36 cellular contexts compared by ENCODE assay signal in the genomic region with DNA sequence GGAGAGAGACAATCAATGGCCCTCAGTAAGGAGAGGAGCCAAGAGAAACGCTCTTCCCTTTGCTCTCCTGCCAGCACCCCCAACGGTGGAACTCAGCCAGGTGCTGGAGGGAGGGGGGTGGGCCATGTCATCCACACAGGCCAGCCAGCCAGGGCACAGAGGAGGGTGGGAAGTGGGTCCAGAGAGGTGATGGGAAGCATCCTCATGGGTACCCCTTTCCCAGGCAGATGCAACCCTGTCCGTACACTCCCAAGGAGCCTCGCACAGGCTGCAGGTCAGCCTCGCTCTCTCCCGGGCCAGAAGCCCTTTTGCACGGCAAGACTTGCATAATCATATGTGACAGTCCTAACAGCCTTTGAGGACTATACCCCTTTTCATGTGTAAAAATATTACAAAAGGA.
DNase-seq lines count a peak whose midpoint lies in the region; ATAC-seq and TF ChIP-seq lines count a peak whose summit lies in the region.
"Had no signal": no experiment of that assay in that cellular context is flagged by ENCODE, and none has a peak within 500 bp of the region (broad histone marks: within the 10 kb centered on the region; RNA-seq: fewer than 3 reads in every experiment).

No MANE protein-coding gene starts in this region.

- no TSS peak for BruUV-seq in MCF 10A (replicated peaks; lab: Mats Ljungman, UMichigan)
- BruUV-seq in mammary epithelial cell (replicated peaks; lab: Mats Ljungman, UMichigan): no TSS peak

- H3K79me2 ChIP-seq in mammary epithelial cell (ENCODE audit: insufficient read depth, low read length): no peaks in the 10 kb centered on the region

- H3K4me3 Mint-ChIP-seq in MCF 10A (ENCODE audit: unreplicated experiment): no peak overlapping the region
- H3K4me3 Mint-ChIP-seq: activated CD8-positive, alpha-beta memory T cell treated with anti-CD3 and anti-CD28 coated beads, Interleukin-2, amount 10 ng/mL, durations not matched to agents 7 days and 5 days; activated naive CD8-positive, alpha-beta T cell treated with anti-CD3 and anti-CD28 coated beads, Interleukin-2, amount 10 ng/mL, durations not matched to agents 7 days and 5 days; activated T-helper 1 cell treated with anti-CD3 and anti-CD28 coated beads, Interleukin-12 subunit alpha, Interleukin-12 subunit beta, Interleukin-2, Interleukin-4 antibody, amounts not matched to agents 30 ng/mL and 10 ng/mL and 1 ng/mL, durations not matched to agents 14 hours and 24 hours and 36 hours; endodermal cell; mesothelial cell of epicardium; type B pancreatic cell had no signal

- H3K27ac Mint-ChIP-seq in MCF 10A (ENCODE audit: low read depth, unreplicated experiment): peak overlapping the region; percentile 91
- H3K27ac Mint-ChIP-seq: activated CD8-positive, alpha-beta memory T cell treated with anti-CD3 and anti-CD28 coated beads, Interleukin-2, amount 10 ng/mL, durations not matched to agents 7 days and 5 days; activated naive CD8-positive, alpha-beta T cell treated with anti-CD3 and anti-CD28 coated beads, Interleukin-2, amount 10 ng/mL, durations not matched to agents 7 days and 5 days; endodermal cell; mesothelial cell of epicardium; type B pancreatic cell had no signal

- H3K9me3 Mint-ChIP-seq in MCF 10A (ENCODE audit: unreplicated experiment): no peaks in the 10 kb centered on the region
- H3K9me3 Mint-ChIP-seq: endodermal cell, mesothelial cell of epicardium, type B pancreatic cell had no signal

- H3K4me1 ChIP-seq in mammary epithelial cell (ENCODE audit: insufficient read depth, low read length) (peaks cover 29% of the 10 kb centered on the region), adrenal gland (replicated peaks in 1 of 2) (peaks cover 26 to 37% of the 10 kb centered on the region in 2 donors), spleen (peaks cover 10 to 41% (median 25%) of the 10 kb centered on the region in 6 donors)

- no peaks in the 10 kb centered on the region for H3K9me3 ChIP-seq in mammary epithelial cell (replicated peaks; ENCODE audit: insufficient read depth, low read length)
- H3K9me3 ChIP-seq in adrenal gland (replicated peaks in 1 of 3): no peaks in the 10 kb centered on the region
- H3K9me3 ChIP-seq in spleen: no peaks in the 10 kb centered on the region
- H3K9me3 ChIP-seq: Caco-2, prostate gland, sigmoid colon, SK-N-SH had no signal

- in situ Hi-C loops in mammary epithelial cell (cut with MboI; ENCODE audit: low sequenced_read_pairs in 2 of 2): loop anchor here in 1 of 2 donors (10.0 kb wide), 1 partner anchor 142 kb away; the partner anchor contains the start of gene NAMPT

- no peak overlapping the region for H3K9ac ChIP-seq in mammary epithelial cell (ENCODE audit: insufficient read depth, low read length)
- H3K9ac ChIP-seq: KMS-11, SK-N-SH had no signal

- POLR2A ChIA-PET in MCF 10A (lab: Yijun Ruan, JAX): interaction anchor here (3.1 kb wide), 1 partner anchor 10 kb away, joined by 30 read pairs; no protein-coding TSS in a partner anchor

- DNase-seq in NCI-H2029 (lab: John Stamatoyannopoulos, UW) (peak; percentile 3), NCI-H2029 treated with DMSO at 0.1 percent for 48 hours (lab: John Stamatoyannopoulos, UW) (no peak), MCF 10A (ENCODE audit: unreplicated experiment) (no peak), mammary epithelial cell (no peak), adrenal gland (peak in 4 of 7 donors; percentile 33 to 46 (median 40)), spleen (no peak), T-helper 9 cell (no peak)
- DNase-seq: activated CD4-positive, alpha-beta T cell treated with anti-CD3 and anti-CD28 coated beads for 48 hours; activated CD8-positive, alpha-beta memory T cell treated with anti-CD3 and anti-CD28 coated beads, Interleukin-2, amount 10 ng/mL, durations not matched to agents 7 days and 5 days; activated naive CD8-positive, alpha-beta T cell treated with anti-CD3 and anti-CD28 coated beads, Interleukin-2, amount 10 ng/mL, durations not matched to agents 7 days and 5 days; C1 segment of cervical spinal cord; Caco-2; central memory CD4-positive, alpha-beta T cell; DMS79; endodermal cell; glutamatergic neuron; H7; MM.1S; NCI-H1105 treated with DMSO at 0.1 percent for 48 hours; NCI-H2081; NCI-H2227 treated with DMSO at 0.1 percent for 48 hours; NCI-H526; nucleus accumbens; sigmoid colon; SK-N-SH; stimulated activated CD4-positive, alpha-beta T cell treated with anti-CD3 and anti-CD28 coated beads, Interleukin-15, amount 100 ng/mL, for 24 hours had no signal

- TF ChIP-seq POLR2A in adrenal gland (IDR thresholded peaks at IDR 0.05) (no peak), spleen (IDR thresholded peaks at IDR 0.05) (no peak)

- H3K27me3 ChIP-seq in mammary epithelial cell (ENCODE audit: insufficient read depth, low read length) (no peaks in the 10 kb centered on the region), adrenal gland (no peaks in the 10 kb centered on the region), spleen (replicated peaks in 1 of 7) (peaks cover 0 to 3% (median 0%) of the 10 kb centered on the region in 7 donors)
- H3K27me3 ChIP-seq: sigmoid colon had no signal

- intact Hi-C loops in MCF 10A (cut with micrococcal nuclease) (no loop called here), mammary epithelial cell (cut with micrococcal nuclease) (no loop called here), adrenal gland (cut with DNase I) (loop anchor here in 1 of 2 donors (10.0 kb wide), 1 partner anchor 142 kb away; the partner anchor contains the start of gene NAMPT), spleen (cut with DNase I; ENCODE audit: low total_unique reads) (no loop called here)

- H3K4me1 Mint-ChIP-seq in MCF 10A (ENCODE audit: insufficient read depth, unreplicated experiment): peaks cover 45% of the 10 kb centered on the region
- H3K4me1 Mint-ChIP-seq: endodermal cell had no signal

- no peak for TF ChIP-seq CTCF in MCF 10A (IDR thresholded peaks at IDR 0.05; ENCODE audit: unreplicated experiment)
- no peak for TF ChIP-seq CTCF in mammary epithelial cell (conservative IDR thresholded peaks at IDR 0.05 in 1 of 2, IDR thresholded peaks at IDR 0.05 in 1 of 2; ENCODE audit: extremely low read depth in 1 of 2, insufficient read depth in 1 of 2, low read depth in 1 of 2, low read length in 2 of 2)
- TF ChIP-seq CTCF in adrenal gland (IDR thresholded peaks at IDR 0.05): no peak
- no peak for TF ChIP-seq CTCF in spleen (IDR thresholded peaks at IDR 0.05 in 8 of 11, conservative IDR thresholded peaks at IDR 0.05 in 3 of 11)

- H2AFZ ChIP-seq in mammary epithelial cell (ENCODE audit: low read depth, low read length): no peak overlapping the region

- CTCF ChIA-PET in MCF 10A (lab: Yijun Ruan, JAX) (interaction anchor here (1.0 to 2.6 kb wide), 3 partner anchors 142 to 250 kb away, joined by 3 to 7 read pairs (median 4); partner anchors contain the start of gene NAMPT), mammary epithelial cell (lab: Charles Lee; ENCODE audit: low non-redundant PET) (no interaction called here)

- H4K20me1 ChIP-seq in mammary epithelial cell (ENCODE audit: insufficient read depth, low read length): no peaks in the 10 kb centered on the region

- H3K36me3 ChIP-seq in mammary epithelial cell (ENCODE audit: insufficient read depth, low read length) (no peaks in the 10 kb centered on the region), adrenal gland (replicated peaks in 1 of 2) (no peaks in the 10 kb centered on the region), spleen (no peaks in the 10 kb centered on the region)
- H3K36me3 ChIP-seq: prostate gland, sigmoid colon had no signal

- dilution Hi-C loops in mammary epithelial cell (cut with HindIII; ENCODE audit: low sequenced_read_pairs): no loop called here

- H3K36me3 Mint-ChIP-seq in MCF 10A (ENCODE audit: insufficient read depth, unreplicated experiment): no peaks in the 10 kb centered on the region
- H3K36me3 Mint-ChIP-seq: activated CD8-positive, alpha-beta memory T cell treated with anti-CD3 and anti-CD28 coated beads, Interleukin-2, amount 10 ng/mL, durations not matched to agents 7 days and 5 days; activated naive CD8-positive, alpha-beta T cell treated with anti-CD3 and anti-CD28 coated beads, Interleukin-2, amount 10 ng/mL, durations not matched to agents 7 days and 5 days; mesothelial cell of epicardium; stimulated activated effector memory CD8-positive, alpha-beta T cell treated with anti-CD3 and anti-CD28 coated beads, Interleukin-12 subunit alpha, Interleukin-12 subunit beta, amount 100 ng/mL, for 72 hours; type B pancreatic cell had no signal

- H3K4me3 ChIP-seq in mammary epithelial cell (replicated peaks in 1 of 3; ENCODE audit: insufficient read depth in 1 of 3, low read depth in 2 of 3, low read length in 3 of 3) (no peak overlapping the region), adrenal gland (no peak overlapping the region), spleen (peak overlapping the region in 3 of 8 donors; percentile 6 to 60 (median 16))
- H3K4me3 ChIP-seq: prostate gland, sigmoid colon had no signal

- H3K4me2 ChIP-seq in mammary epithelial cell (ENCODE audit: insufficient read depth, low read depth, low read length): no peak overlapping the region
- H3K4me2 ChIP-seq: KMS-11, SK-N-SH had no signal

- no peak for ATAC-seq in GM21825 (IDR thresholded peaks at IDR 0.05; ENCODE audit: unreplicated experiment)
- ATAC-seq: activated CD8-positive, alpha-beta memory T cell treated with anti-CD3 and anti-CD28 coated beads, Interleukin-2, amount 10 ng/mL, durations not matched to agents 7 days and 5 days; Right ventricle myocardium inferior; stimulated activated effector memory CD8-positive, alpha-beta T cell treated with anti-CD3 and anti-CD28 coated beads, Interleukin-12 subunit alpha, Interleukin-12 subunit beta, amount 100 ng/mL, for 72 hours had no signal

- H3K27me3 Mint-ChIP-seq in MCF 10A (ENCODE audit: insufficient read depth, unreplicated experiment): no peaks in the 10 kb centered on the region
- H3K27me3 Mint-ChIP-seq: activated CD8-positive, alpha-beta memory T cell treated with anti-CD3 and anti-CD28 coated beads, Interleukin-2, amount 10 ng/mL, durations not matched to agents 7 days and 5 days; activated naive CD8-positive, alpha-beta T cell treated with anti-CD3 and anti-CD28 coated beads, Interleukin-2, amount 10 ng/mL, durations not matched to agents 7 days and 5 days had no signal

- whole genome bisulfite sequencing in mammary epithelial cell (ENCODE audit: low coverage, missing lambda C conversion rate): 88% methylated on average over 5 of the region's 7 CpGs
- 57 to 69% (median 63%) methylated on average over 7 of the region's 7 CpGs for WGBS in adrenal gland, 4 donors
- 77 to 88% (median 87%) methylated on average over 7 of the region's 7 CpGs for WGBS in spleen, 5 donors

- H3K27ac ChIP-seq in mammary epithelial cell (ENCODE audit: insufficient read depth, low read depth, low read length): no peak overlapping the region
- no peak overlapping the region for H3K27ac ChIP-seq in adrenal gland
- peak overlapping the region in 5 of 8 donors; percentile 86 to 95 (median 92) for H3K27ac ChIP-seq in spleen
- H3K27ac ChIP-seq: 22Rv1, HL-60, KMS-11, sigmoid colon had no signal

Comparison
In these comparisons a context has a peak if more than half of its experiments do, and no peak if none do; other contexts are left out.
1. DNase-seq: peak in NCI-H2029 (single experiment) and adrenal gland (4 of 7); none in NCI-H2029 treated with DMSO at 0.1 percent for 48 hours (single experiment), MCF 10A (single experiment), mammary epithelial cell (single experiment), spleen (single experiment) and T-helper 9 cell (single experiment).
2. H3K27ac ChIP-seq: peak in spleen (5 of 8); none in mammary epithelial cell (single experiment) and adrenal gland (0 of 5).